In the genomic region with DNA sequence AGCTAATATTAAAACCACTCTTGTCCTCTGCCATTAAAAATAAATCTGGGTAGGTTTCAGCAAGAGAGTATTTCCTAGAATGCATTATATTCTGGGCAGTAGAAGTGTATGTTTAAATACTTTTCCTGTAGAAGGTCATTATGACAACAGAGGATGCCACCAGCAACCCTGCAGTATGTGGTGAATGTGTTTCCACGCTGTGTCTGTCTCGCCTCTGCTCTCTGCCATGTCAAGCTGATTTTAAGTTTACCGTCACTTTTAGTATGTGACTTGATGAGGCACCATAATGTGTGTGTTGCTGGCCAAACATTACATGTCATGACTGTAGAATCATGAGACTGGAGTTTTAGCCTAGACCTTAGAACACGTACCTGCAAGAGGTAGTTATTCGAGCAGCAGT, we compare ENCODE assay signal across 19 cellular contexts.
DNase-seq lines count a peak whose midpoint lies in the region; ATAC-seq, FAIRE-seq and TF ChIP-seq lines count a peak whose summit lies in the region.
"Had no signal": no experiment of that assay in that cellular context is flagged by ENCODE, and none has a peak within 500 bp of the region (broad histone marks: within the 10 kb centered on the region; RNA-seq: fewer than 3 reads in every experiment).

No MANE protein-coding gene starts in this region.

- no peaks in the 10 kb centered on the region for H4K20me1 ChIP-seq in HepG2 (ENCODE audit: insufficient read depth, low read length)

- peaks cover 7% of the 10 kb centered on the region for H3K79me2 ChIP-seq in HepG2 (ENCODE audit: insufficient read depth, low read length)

- H3K27me3 Mint-ChIP-seq in HFFc6 (ENCODE audit: insufficient read depth) (no peaks in the 10 kb centered on the region; the same call in 1 of the 2 replicates), neural crest cell (ENCODE audit: low read depth) (no peaks in the 10 kb centered on the region)

- BruUV-seq in HepG2 (replicated peaks; lab: Mats Ljungman, UMichigan) = no TSS peak

- H3K27ac ChIP-seq in C4-2B = peak overlapping the region; percentile 35; the same call in 1 of the 2 replicates
- H3K27ac ChIP-seq in gastroesophageal sphincter = peak overlapping the region; percentile 45 to 74 (median 67)
- no peak overlapping the region for H3K27ac ChIP-seq in HepG2 (ENCODE audit: extremely low read length, insufficient read depth, low read length)
- H3K27ac ChIP-seq: RWPE1, SJCRH30 had no signal

- H3K36me3 ChIP-seq in gastroesophageal sphincter (peaks cover 0 to 5% of the 10 kb centered on the region in 2 donors), HepG2 (replicated peaks in 1 of 2; ENCODE audit: control insufficient read depth in 1 of 2, insufficient read depth in 2 of 2, low read length in 2 of 2) (no peaks in the 10 kb centered on the region; a peak in 1 of 5 replicates)
- H3K36me3 ChIP-seq: SJCRH30 had no signal

- WGBS in gastroesophageal sphincter (ENCODE audit: low coverage in 1 of 2), 2 donors = 49 to 80% methylated on average over 5 of the region's 5 CpGs
- 97% methylated on average over 5 of the region's 5 CpGs for WGBS in HepG2 (ENCODE audit: low lambda C conversion rate)

- H3K4me3 Mint-ChIP-seq in HFFc6 = no peak overlapping the region
- peak overlapping the region; percentile 47 for H3K4me3 Mint-ChIP-seq in neural crest cell

- ATAC-seq in gastroesophageal sphincter (no peak), HepG2 (no peak), HG02840 (IDR thresholded peaks at IDR 0.05; ENCODE audit: low FRiP score, unreplicated experiment) (no peak), GM21619 (IDR thresholded peaks at IDR 0.05; ENCODE audit: unreplicated experiment) (no peak)
- ATAC-seq: A549 had no signal

- DNase-seq in HFFc6 = no peak
- no peak for DNase-seq in neural crest cell (ENCODE audit: low read depth, low spot score)
- DNase-seq in HepG2 (ENCODE audit: low spot score) = no peak
- no peak for DNase-seq in NK-92 (lab: John Stamatoyannopoulos, UW; ENCODE audit: unreplicated experiment)
- DNase-seq: C1 segment of cervical spinal cord, EL, KBM-7, MV-4-11, NCI-H1417 treated with DMSO at 0.1 percent for 48 hours, NCI-H2029 treated with DMSO at 0.1 percent for 48 hours, NCI-H748 treated with DMSO at 0.1 percent for 48 hours, PC-3, SJCRH30 had no signal

- TF ChIP-seq CTCF in C4-2B (conservative IDR thresholded peaks at IDR 0.05) = no peak
- TF ChIP-seq CTCF in HFFc6 (IDR thresholded peaks at IDR 0.05) = no peak
- TF ChIP-seq CTCF in gastroesophageal sphincter (IDR thresholded peaks at IDR 0.05) = no peak
- TF ChIP-seq CTCF in neural crest cell (conservative IDR thresholded peaks at IDR 0.05) = no peak
- TF ChIP-seq CTCF in HepG2 (CRISPR knock-in tag; IDR thresholded peaks at IDR 0.05) = no peak

- CTCF ChIA-PET in HepG2 (lab: Yijun Ruan, JAX; ENCODE audit: low intra/inter-chr PET ratio, low total read pairs) = no interaction called here

- H3K9me3 ChIP-seq in gastroesophageal sphincter (no peaks in the 10 kb centered on the region), HepG2 (ENCODE audit: low read length) (no peaks in the 10 kb centered on the region)
- H3K9me3 ChIP-seq: A549, SJCRH30 had no signal

- H3K9me3 Mint-ChIP-seq in HFFc6 = no peaks in the 10 kb centered on the region
- no peaks in the 10 kb centered on the region for H3K9me3 Mint-ChIP-seq in neural crest cell

- H3K4me3 ChIP-seq in gastroesophageal sphincter (no peak overlapping the region), HepG2 (replicated peaks in 1 of 3; ENCODE audit: insufficient read depth in 1 of 3, low read depth in 2 of 3, low read length in 3 of 3) (no peak overlapping the region)
- H3K4me3 ChIP-seq: A549, SJCRH30 had no signal

- H3K36me3 Mint-ChIP-seq in HFFc6 (ENCODE audit: low read depth) = peaks cover 14% of the 10 kb centered on the region
- peaks cover 4% of the 10 kb centered on the region for H3K36me3 Mint-ChIP-seq in neural crest cell (ENCODE audit: low read depth)

- H3K27ac Mint-ChIP-seq in HFFc6 (0 out of 2 replicates have a peak overlapping the region, but pooled peaks have one; percentile 25), neural crest cell (ENCODE audit: unreplicated experiment) (peak overlapping the region; percentile 75)

- no peak overlapping the region for H2AFZ ChIP-seq in HepG2 (ENCODE audit: low read length)

- H3K9ac ChIP-seq in HepG2 (ENCODE audit: insufficient read depth, low read depth, low read length) = no peak overlapping the region

- in situ Hi-C loops in HepG2 (cut with HindIII; ENCODE audit: extremely low pct_ligation_motif_present, low pct_unique_long_range_greater_than_20kb) = no loop called here

- no peak for TF ChIP-seq RAD21 in HepG2 (CRISPR knock-in tag; IDR thresholded peaks at IDR 0.05)

- H3K4me1 ChIP-seq in gastroesophageal sphincter = peaks cover 22 to 100% (median 24%) of the 10 kb centered on the region in 3 donors
- H3K4me1 ChIP-seq in HepG2 (ENCODE audit: insufficient read depth, low read length) = peaks cover 21% of the 10 kb centered on the region
- H3K4me1 ChIP-seq: SJCRH30 had no signal

- H3K4me1 Mint-ChIP-seq in HFFc6 (ENCODE audit: low read depth) (peaks cover 32% of the 10 kb centered on the region), neural crest cell (peaks cover 43% of the 10 kb centered on the region)

- POLR2A ChIA-PET in HepG2 (lab: Yijun Ruan, JAX) = interaction anchor here (0.7 kb wide), 1 partner anchor 343 kb away, joined by 3 read pairs; no protein-coding TSS in a partner anchor

- TF ChIP-seq POLR2A in gastroesophageal sphincter (IDR thresholded peaks at IDR 0.05) = no peak
- TF ChIP-seq POLR2A in HepG2 (IDR thresholded peaks at IDR 0.05; ENCODE audit: insufficient read depth in 1 of 2, low read depth in 2 of 2, low read length in 2 of 2) = no peak

- H3K4me2 ChIP-seq in HepG2 (ENCODE audit: low read depth, low read length) = no peak overlapping the region

- intact Hi-C loops in HepG2 (cut with micrococcal nuclease; ENCODE audit: unreplicated experiment) = no loop called here

- no peak for FAIRE-seq in HepG2 (lab: Jason Lieb, UNC)
- FAIRE-seq: A549 had no signal

- TF ChIP-seq EP300 in gastroesophageal sphincter (IDR thresholded peaks at IDR 0.05) (no peak), HepG2 (IDR thresholded peaks at IDR 0.05; ENCODE audit: low read depth in 2 of 2, low read length in 2 of 2) (no peak), HepG2 (CRISPR knock-in tag; IDR thresholded peaks at IDR 0.05; ENCODE audit: borderline replicate concordance) (no peak)

- H3K27me3 ChIP-seq in gastroesophageal sphincter (no peaks in the 10 kb centered on the region), HepG2 (ENCODE audit: control insufficient read depth in 1 of 2, insufficient read depth in 2 of 2, low read length in 2 of 2) (no peaks in the 10 kb centered on the region)
- H3K27me3 ChIP-seq: SJCRH30 had no signal

TF ChIP-seq in HepG2, 621 proteins besides CTCF, POLR2A, EP300 and RAD21 (continues in another document):
- TF ChIP-seq FLYWCH1 (CRISPR knock-in tag; IDR thresholded peaks at IDR 0.05) (no peak), NR2F6 (IDR thresholded peaks at IDR 0.05) (no peak), NR2F6 (CRISPR knock-in tag; IDR thresholded peaks at IDR 0.05) (no peak), ZSCAN12 (CRISPR knock-in tag; IDR thresholded peaks at IDR 0.05) (no peak), MTERF4 (CRISPR knock-in tag; IDR thresholded peaks at IDR 0.05) (no peak), SP4 (CRISPR knock-in tag; IDR thresholded peaks at IDR 0.05) (no peak)
- TF ChIP-seq, protein P1, sequence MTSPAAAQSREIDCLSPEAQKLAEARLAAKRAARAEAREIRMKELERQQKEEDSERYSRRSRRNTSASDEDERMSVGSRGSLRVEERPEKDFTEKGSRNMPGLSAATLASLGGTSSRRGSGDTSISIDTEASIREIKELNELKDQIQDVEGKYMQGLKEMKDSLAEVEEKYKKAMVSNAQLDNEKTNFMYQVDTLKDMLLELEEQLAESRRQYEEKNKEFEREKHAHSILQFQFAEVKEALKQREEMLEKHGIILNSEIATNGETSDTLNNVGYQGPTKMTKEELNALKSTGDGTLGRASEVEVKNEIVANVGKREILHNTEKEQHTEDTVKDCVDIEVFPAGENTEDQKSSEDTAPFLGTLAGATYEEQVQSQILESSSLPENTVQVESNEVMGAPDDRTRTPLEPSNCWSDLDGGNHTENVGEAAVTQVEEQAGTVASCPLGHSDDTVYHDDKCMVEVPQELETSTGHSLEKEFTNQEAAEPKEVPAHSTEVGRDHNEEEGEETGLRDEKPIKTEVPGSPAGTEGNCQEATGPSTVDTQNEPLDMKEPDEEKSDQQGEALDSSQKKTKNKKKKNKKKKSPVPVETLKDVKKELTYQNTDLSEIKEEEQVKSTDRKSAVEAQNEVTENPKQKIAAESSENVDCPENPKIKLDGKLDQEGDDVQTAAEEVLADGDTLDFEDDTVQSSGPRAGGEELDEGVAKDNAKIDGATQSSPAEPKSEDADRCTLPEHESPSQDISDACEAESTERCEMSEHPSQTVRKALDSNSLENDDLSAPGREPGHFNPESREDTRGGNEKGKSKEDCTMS (CRISPR knock-in tag; conservative IDR thresholded peaks at IDR 0.05) = no peak
